ENCODE assay signal across 22 cellular contexts in the genomic region with DNA sequence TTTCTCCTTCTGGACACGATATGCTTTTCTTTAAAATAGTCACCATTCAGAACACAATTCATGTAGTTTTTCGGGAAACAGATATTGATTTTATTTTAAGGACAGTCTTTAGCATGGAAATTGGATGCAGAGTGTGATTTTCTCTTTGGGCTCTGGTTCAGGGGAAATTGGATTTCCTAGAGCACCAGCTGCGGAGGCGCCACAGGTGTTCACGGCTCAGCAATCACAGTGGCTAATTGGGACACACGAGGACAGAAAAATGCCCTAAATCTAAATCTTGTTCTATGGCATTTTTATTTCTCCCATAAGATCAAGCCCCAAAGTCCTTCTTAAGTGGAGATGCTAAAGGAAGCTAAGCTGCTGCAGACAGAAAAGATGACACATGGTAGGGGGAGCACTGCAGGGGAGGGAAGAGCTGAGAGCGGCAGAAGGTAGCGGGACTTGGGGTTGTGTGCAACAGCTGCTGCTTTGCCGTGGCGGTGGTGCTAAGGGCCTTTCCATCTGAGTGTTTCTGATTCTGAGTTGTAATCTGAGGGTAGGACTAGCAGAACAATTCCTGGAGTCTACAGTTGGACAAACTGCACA.
"Had no signal": no experiment of that assay in that cellular context is flagged by ENCODE, and none has a peak within 500 bp of the region (broad histone marks: within the 10 kb centered on the region; RNA-seq: fewer than 3 reads in every experiment).

No MANE protein-coding gene starts in this region.

- H3K27ac ChIP-seq: gastrocnemius medialis, parathyroid adenoma, psoas muscle, right lobe of liver, suprapubic skin, thyroid gland, uterus had no signal

- H3K9me3 Mint-ChIP-seq: naive B cell, type B pancreatic cell had no signal

- H3K9me3 ChIP-seq: psoas muscle, right lobe of liver, suprapubic skin, thyroid gland, uterus had no signal

- H3K4me3 ChIP-seq: gastrocnemius medialis, psoas muscle, right lobe of liver, suprapubic skin, thyroid gland, uterus had no signal

- H3K4me3 Mint-ChIP-seq: immature natural killer cell; naive B cell; nephron; stimulated activated effector memory CD8-positive, alpha-beta T cell treated with anti-CD3 and anti-CD28 coated beads, Interleukin-12 subunit alpha, Interleukin-12 subunit beta, amount 100 ng/mL, for 72 hours; type B pancreatic cell had no signal

- ATAC-seq: esophagus mucosa; gastrocnemius medialis; left colon; psoas muscle; right lobe of liver; stimulated activated effector memory CD8-positive, alpha-beta T cell treated with anti-CD3 and anti-CD28 coated beads, Interleukin-12 subunit alpha, Interleukin-12 subunit beta, amount 100 ng/mL, for 72 hours; stimulated activated naive CD8-positive, alpha-beta T cell treated with anti-CD3 and anti-CD28 coated beads, Interleukin-15, Interleukin-2, amounts not matched to agents 100 U/mL and 50 U/mL, for 24 hours had no signal

- H3K36me3 ChIP-seq: gastrocnemius medialis, right lobe of liver, suprapubic skin, thyroid gland, uterus had no signal

- H3K27ac Mint-ChIP-seq: immature natural killer cell; naive B cell; nephron; stimulated activated effector memory CD8-positive, alpha-beta T cell treated with anti-CD3 and anti-CD28 coated beads, Interleukin-12 subunit alpha, Interleukin-12 subunit beta, amount 100 ng/mL, for 72 hours; type B pancreatic cell had no signal

- H3K4me1 ChIP-seq: gastrocnemius medialis, parathyroid adenoma, psoas muscle, suprapubic skin, thyroid gland, uterus had no signal

- H3K36me3 Mint-ChIP-seq: naive B cell; stimulated activated effector memory CD8-positive, alpha-beta T cell treated with anti-CD3 and anti-CD28 coated beads, Interleukin-12 subunit alpha, Interleukin-12 subunit beta, amount 100 ng/mL, for 72 hours; type B pancreatic cell had no signal

- H3K4me1 Mint-ChIP-seq: naive B cell; nephron; stimulated activated effector memory CD8-positive, alpha-beta T cell treated with anti-CD3 and anti-CD28 coated beads, Interleukin-12 subunit alpha, Interleukin-12 subunit beta, amount 100 ng/mL, for 72 hours had no signal

- H3K27me3 ChIP-seq: gastrocnemius medialis, right lobe of liver, suprapubic skin, thyroid gland, uterus had no signal

- DNase-seq: effector memory CD4-positive, alpha-beta T cell; gastrocnemius medialis; immature natural killer cell; kidney; left colon; mesendoderm; naive B cell; occipital lobe; psoas muscle; retina; right lobe of liver; stimulated activated CD4-positive, alpha-beta T cell treated with anti-CD3 and anti-CD28 coated beads, Interleukin-4, amount 100 ng/mL, for 1 hour; stimulated activated CD8-positive, alpha-beta memory T cell treated with anti-CD3 and anti-CD28 coated beads, Interleukin-4, amount 100 ng/mL, for 48 hours; stimulated activated naive CD8-positive, alpha-beta T cell treated with anti-CD3 and anti-CD28 coated beads, Interleukin-15, Interleukin-2, amounts not matched to agents 100 U/mL and 50 U/mL, for 24 hours; thyroid gland; uterus had no signal

- H3K27me3 Mint-ChIP-seq: type B pancreatic cell had no signal
